9 cellular contexts compared by ENCODE assay signal in genomic region chr10:77586719-77587423, GRCh38. TPM values are rescaled to one million over a fixed set of nuclear protein-coding genes. Genes with fewer than 3 reads are reported as not detected.
DNase-seq lines count a peak whose midpoint lies in the region; ATAC-seq and TF ChIP-seq lines count a peak whose summit lies in the region.
"Had no signal": no experiment of that assay in that cellular context is flagged by ENCODE, and none has a peak within 500 bp of the region (broad histone marks: within the 10 kb centered on the region; RNA-seq: fewer than 3 reads in every experiment).

No MANE protein-coding gene starts in this region.

- CTCF ChIA-PET in Caco-2 (lab: Charles Lee) = interaction anchor here (0.6 to 1.1 kb wide), 3 partner anchors 82 to 413 kb away, joined by 3 read pairs; no protein-coding TSS in a partner anchor

- no peak overlapping the region for H3K4me3 Mint-ChIP-seq in Caco-2 (ENCODE audit: unreplicated experiment)
- H3K4me3 Mint-ChIP-seq in stimulated activated memory B cell treated with anti-CD40 and anti-IgM and Interleukin-4, amounts not matched to agents 10 μg/mL and 1 μg/mL and 100 μg/mL, for 72 hours = no peak overlapping the region
- H3K4me3 Mint-ChIP-seq: activated T-cell treated with anti-CD3 and anti-CD28 coated beads, Interleukin-2, amount 50 U/mL, for 24 hours had no signal

- ATAC-seq in esophagus mucosa = peak; percentile 67
- peak; percentile 88 to 89 (median 89) for ATAC-seq in psoas muscle
- no peak for ATAC-seq in HG02885 (IDR thresholded peaks at IDR 0.05; ENCODE audit: poor library complexity, unreplicated experiment)
- no peak for ATAC-seq in stimulated activated memory B cell treated with anti-CD40 and anti-IgM and Interleukin-4, amounts not matched to agents 10 μg/mL and 1 μg/mL and 100 μg/mL, for 72 hours

- no peaks in the 10 kb centered on the region for H3K9me3 ChIP-seq in Caco-2
- no peaks in the 10 kb centered on the region for H3K9me3 ChIP-seq in psoas muscle

- H3K36me3 ChIP-seq in Caco-2 (ENCODE audit: control insufficient read depth, insufficient read depth, low read length) (no peaks in the 10 kb centered on the region), psoas muscle (ENCODE audit: insufficient read depth in 1 of 2, low read depth in 1 of 2) (no peaks in the 10 kb centered on the region)

- peak in 1 of 2 experiments; percentile 58 for DNase-seq in Caco-2
- DNase-seq in NOMO-1 treated with DMSO at 0.1 percent for 48 hours (lab: John Stamatoyannopoulos, UW; ENCODE audit: unreplicated experiment) = peak; percentile 33
- peak; percentile 59 to 78 for DNase-seq in psoas muscle
- no peak for DNase-seq in cerebellar cortex (ENCODE audit: low spot score)
- no peak for DNase-seq in A172 (ENCODE audit: low spot score)
- DNase-seq: activated T-cell treated with anti-CD3 and anti-CD28 coated beads, Interleukin-2, amount 50 U/mL, for 24 hours had no signal

- H3K4me1 ChIP-seq in Caco-2 = peaks cover 22% of the 10 kb centered on the region; the same call in 1 of the 2 replicates
- H3K4me1 ChIP-seq in psoas muscle = peaks cover 32% of the 10 kb centered on the region

- 18 to 32% (median 27%) methylated on average over 7 of the region's 7 CpGs for WGBS in psoas muscle, 3 donors

- no peaks in the 10 kb centered on the region for H3K9me3 Mint-ChIP-seq in Caco-2 (ENCODE audit: unreplicated experiment)
- H3K9me3 Mint-ChIP-seq in stimulated activated memory B cell treated with anti-CD40 and anti-IgM and Interleukin-4, amounts not matched to agents 10 μg/mL and 1 μg/mL and 100 μg/mL, for 72 hours = no peaks in the 10 kb centered on the region
- H3K9me3 Mint-ChIP-seq: activated T-cell treated with anti-CD3 and anti-CD28 coated beads, Interleukin-2, amount 50 U/mL, for 24 hours had no signal

- H3K4me3 ChIP-seq in Caco-2 (ENCODE audit: low read depth, low read length) = no peak overlapping the region
- no peak overlapping the region for H3K4me3 ChIP-seq in psoas muscle

- H3K4me1 Mint-ChIP-seq in Caco-2 (ENCODE audit: low read depth, unreplicated experiment) = peaks cover 10% of the 10 kb centered on the region
- H3K4me1 Mint-ChIP-seq in stimulated activated memory B cell treated with anti-CD40 and anti-IgM and Interleukin-4, amounts not matched to agents 10 μg/mL and 1 μg/mL and 100 μg/mL, for 72 hours = peaks cover 11% of the 10 kb centered on the region

- no TSS peak for BruUV-seq in Caco-2 (replicated peaks; lab: Mats Ljungman, UMichigan)

- POLR2A ChIA-PET in Caco-2 (lab: Charles Lee) = interaction anchor here (0.6 kb wide), 2 partner anchors 155 to 449 kb away, joined by 3 to 5 read pairs; no protein-coding TSS in a partner anchor

- peak overlapping the region; percentile 84 for H3K27ac ChIP-seq in psoas muscle

- H3K27me3 ChIP-seq in Caco-2 (replicated peaks; ENCODE audit: control insufficient read depth, insufficient read depth, low read length) (no peaks in the 10 kb centered on the region), psoas muscle (ENCODE audit: insufficient read depth in 3 of 3, low read length in 2 of 3) (no peaks in the 10 kb centered on the region)

- peak overlapping the region; percentile 73 for H3K27ac Mint-ChIP-seq in Caco-2 (ENCODE audit: unreplicated experiment)
- no peak overlapping the region for H3K27ac Mint-ChIP-seq in stimulated activated memory B cell treated with anti-CD40 and anti-IgM and Interleukin-4, amounts not matched to agents 10 μg/mL and 1 μg/mL and 100 μg/mL, for 72 hours
- H3K27ac Mint-ChIP-seq: activated T-cell treated with anti-CD3 and anti-CD28 coated beads, Interleukin-2, amount 50 U/mL, for 24 hours had no signal

- no peaks in the 10 kb centered on the region for H3K27me3 Mint-ChIP-seq in Caco-2 (ENCODE audit: insufficient read depth, unreplicated experiment)
- H3K27me3 Mint-ChIP-seq in stimulated activated memory B cell treated with anti-CD40 and anti-IgM and Interleukin-4, amounts not matched to agents 10 μg/mL and 1 μg/mL and 100 μg/mL, for 72 hours = no peaks in the 10 kb centered on the region
- H3K27me3 Mint-ChIP-seq: activated T-cell treated with anti-CD3 and anti-CD28 coated beads, Interleukin-2, amount 50 U/mL, for 24 hours had no signal

- peak in 1 of 2 experiments; percentile 17 for TF ChIP-seq CTCF in Caco-2 (IDR thresholded peaks at IDR 0.05; ENCODE audit: insufficient read depth in 1 of 2, low read depth in 1 of 2, low read length in 1 of 2, severe bottlenecking in 1 of 2, unreplicated experiment in 1 of 2)
- peak; percentile 9 for TF ChIP-seq CTCF in psoas muscle (IDR thresholded peaks at IDR 0.05)

- H3K36me3 Mint-ChIP-seq in Caco-2 (ENCODE audit: insufficient read depth, unreplicated experiment) = no peaks in the 10 kb centered on the region
- H3K36me3 Mint-ChIP-seq in stimulated activated memory B cell treated with anti-CD40 and anti-IgM and Interleukin-4, amounts not matched to agents 10 μg/mL and 1 μg/mL and 100 μg/mL, for 72 hours = no peaks in the 10 kb centered on the region

- intact Hi-C loops in Caco-2 (cut with micrococcal nuclease; ENCODE audit: unreplicated experiment) (loop anchor here (1.0 to 5.0 kb wide), 6 partner anchors 50 to 200 kb away; partner anchors contain the start of gene KCNMA1), psoas muscle (cut with DNase I) (loop anchor here in 1 of 2 donors (2.0 kb wide), 1 partner anchor 92 kb away; no protein-coding TSS in a partner anchor)

RNA-seq across cellular contexts. Expression of gene KCNMA1, which starts 50.7 kb away (rescaled TPM):
- total RNA-seq in Caco-2 (2022) = 20.7 and 23.9 TPM in 2 replicates
- total RNA-seq in esophagus mucosa = 5.4 TPM
- 10 to 100 TPM in 3 of 4 donors, 1 to 10 TPM in 1; 7.9 to 53.0 (median 21.3) TPM for total RNA-seq in psoas muscle
- polyA plus RNA-seq in psoas muscle = 10 to 100 TPM; 41.9 to 49.0 (median 47.4) TPM
- 38.5 and 50.7 TPM in 2 replicates for total RNA-seq in A172 (2014; rRNA removed; shearing (Covaris generic))

Comparison
In these comparisons a context has a peak if more than half of its experiments do, and no peak if none do; other contexts are left out.
1. DNase-seq: peak in NOMO-1 treated with DMSO at 0.1 percent for 48 hours (single experiment) and psoas muscle (2 of 2); none in cerebellar cortex (single experiment) and A172 (single experiment).
2. ATAC-seq: peak in esophagus mucosa (single experiment) and psoas muscle (4 of 4); none in HG02885 (single experiment) and stimulated activated memory B cell treated with anti-CD40 and anti-IgM and Interleukin-4, amounts not matched to agents 10 μg/mL and 1 μg/mL and 100 μg/mL, for 72 hours (single experiment).